In genomic region chr10:117363027-117363426, GRCh38 we compare ENCODE assay signal across 9 cellular contexts. TPM values are rescaled to one million over a fixed set of nuclear protein-coding genes. Genes with fewer than 3 reads are reported as not detected.
DNase-seq lines count a peak whose midpoint lies in the region; ATAC-seq, FAIRE-seq and TF ChIP-seq lines count a peak whose summit lies in the region.
"Had no signal": no experiment of that assay in that cellular context is flagged by ENCODE, and none has a peak within 500 bp of the region (broad histone marks: within the 10 kb centered on the region; RNA-seq: fewer than 3 reads in every experiment).

No MANE protein-coding gene starts in this region.

- peak; percentile 45 for ATAC-seq in GM18870 (IDR thresholded peaks at IDR 0.05; ENCODE audit: unreplicated experiment)
- ATAC-seq in HG02852 (IDR thresholded peaks at IDR 0.05; ENCODE audit: unreplicated experiment), result peak; percentile 52
- ATAC-seq in right lobe of liver, result no peak

- H3K36me3 ChIP-seq in right lobe of liver, result no peaks in the 10 kb centered on the region

- whole genome bisulfite sequencing in right lobe of liver (ENCODE audit: insufficient coverage, low coverage, low lambda C conversion rate, missing lambda C conversion rate), result 21% methylated on average over 2 of the region's 2 CpGs

- no peaks in the 10 kb centered on the region for H3K9me3 ChIP-seq in right lobe of liver

- intact Hi-C loops in right lobe of liver (cut with DNase I), result no loop called here

- H3K27me3 ChIP-seq in right lobe of liver, result no peaks in the 10 kb centered on the region

- peak; percentile 68 for DNase-seq in RCC 7860 (ENCODE audit: low spot score)
- DNase-seq in right lobe of liver, result no peak
- DNase-seq in C1 segment of cervical spinal cord (lab: John Stamatoyannopoulos, UW), result no peak
- DNase-seq in DMS114 treated with DMSO at 0.1 percent for 48 hours (lab: John Stamatoyannopoulos, UW; ENCODE audit: unreplicated experiment), result no peak
- no peak for DNase-seq in activated CD4-positive, alpha-beta T cell treated with anti-CD3 and anti-CD28 coated beads for 48 hours
- DNase-seq in central memory CD4-positive, alpha-beta T cell, result no peak
- DNase-seq: stimulated activated CD4-positive, alpha-beta T cell treated with anti-CD3 and anti-CD28 coated beads, Interleukin-4, amount 100 ng/mL, for 4 hours had no signal

- H3K4me3 ChIP-seq in right lobe of liver, result no peak overlapping the region

- no peak for TF ChIP-seq CTCF in right lobe of liver (IDR thresholded peaks at IDR 0.05)

- peaks cover 0 to 67% (median 25%) of the 10 kb centered on the region in 4 donors for H3K4me1 ChIP-seq in right lobe of liver

- peak overlapping the region; percentile 3 to 58 (median 50) for H3K27ac ChIP-seq in right lobe of liver

- no peak for TF ChIP-seq POLR2A in right lobe of liver (IDR thresholded peaks at IDR 0.05)

- FAIRE-seq in RCC 7860 (lab: Jason Lieb, UNC), result peak; percentile 94

RNA-seq across cellular contexts. Expression of gene PDZD8, which starts 12.2 kb away (rescaled TPM):
- total RNA-seq in right lobe of liver, result 10 to 100 TPM; 33.5 to 59.7 (median 46.4) TPM

Comparison
In these comparisons a context has a peak if more than half of its experiments do, and no peak if none do; other contexts are left out.
1. ATAC-seq: peak in GM18870 (single experiment) and HG02852 (single experiment); none in right lobe of liver (0 of 4).